In genomic region chr1:199338760-199339159, GRCh38 we compare ENCODE assay signal across 7 cellular contexts.
"Had no signal": no experiment of that assay in that cellular context is flagged by ENCODE, and none has a peak within 500 bp of the region (broad histone marks: within the 10 kb centered on the region; RNA-seq: fewer than 3 reads in every experiment).

No MANE protein-coding gene starts in this region.

- FAIRE-seq: HTR-8/SVneo, K562 had no signal

- H3K4me2 ChIP-seq: KMS-11 had no signal

- ATAC-seq: K562 had no signal

- H3K27ac ChIP-seq: HL-60, KMS-11 had no signal

- H3K9ac ChIP-seq: KMS-11 had no signal

- DNase-seq: IMR-90, KBM-7, KG1 had no signal

- H3K4me3 ChIP-seq: K562 had no signal
